ENCODE assay signal across 1 cellular context in genomic region chr2:36476411-36476810, GRCh38.
TF ChIP-seq lines count a peak whose summit lies in the region.

No MANE protein-coding gene starts in this region.

TF ChIP-seq in IMR-90, 13 proteins besides CTCF, POLR2A, EP300 and RAD21:
- TF ChIP-seq BHLHE40 (IDR thresholded peaks at IDR 0.05; ENCODE audit: low read depth, low read length) (no peak), SMC3 (IDR thresholded peaks at IDR 0.05; ENCODE audit: low read depth, low read length) (no peak), CHD1 (IDR thresholded peaks at IDR 0.05; ENCODE audit: low read depth, low read length) (no peak), MXI1 (IDR thresholded peaks at IDR 0.05; ENCODE audit: borderline replicate concordance, low read depth, low read length) (no peak), CEBPB (IDR thresholded peaks at IDR 0.05; ENCODE audit: low read depth, low read length) (no peak), FOS (IDR thresholded peaks at IDR 0.05; ENCODE audit: low read depth, low read length) (no peak), MAZ (IDR thresholded peaks at IDR 0.05; ENCODE audit: borderline replicate concordance, low read depth, low read length) (no peak), RFX5 (IDR thresholded peaks at IDR 0.05; ENCODE audit: low read depth, low read length) (no peak), USF2 (IDR thresholded peaks at IDR 0.05; ENCODE audit: low read depth, low read length) (no peak), ELK1 (IDR thresholded peaks at IDR 0.05; ENCODE audit: borderline replicate concordance, low read depth, low read length) (no peak), MAFK (IDR thresholded peaks at IDR 0.05; ENCODE audit: low read depth, low read length) (no peak), RCOR1 (IDR thresholded peaks at IDR 0.05; ENCODE audit: insufficient replicate concordance, low read length) (no peak), NFE2L2 (IDR thresholded peaks at IDR 0.05; ENCODE audit: low read depth, low read length) (no peak)
